ENCODE assay signal across 10 cellular contexts in genomic region chr19:14138576-14139265, GRCh38. TPM values are rescaled to one million over a fixed set of nuclear protein-coding genes. Genes with fewer than 3 reads are reported as not detected.
DNase-seq lines count a peak whose midpoint lies in the region; ATAC-seq lines count a peak whose summit lies in the region.
"Had no signal": no experiment of that assay in that cellular context is flagged by ENCODE, and none has a peak within 500 bp of the region (broad histone marks: within the 10 kb centered on the region; RNA-seq: fewer than 3 reads in every experiment).

No MANE protein-coding gene starts in this region.

- H3K36me3 Mint-ChIP-seq in activated CD4-positive, alpha-beta T cell treated with anti-CD3 and anti-CD28 coated beads, Interleukin-2, amount 10 ng/mL, durations not matched to agents 7 days and 5 days (ENCODE audit: low read depth), result peaks cover 21% of the 10 kb centered on the region
- peaks cover 15% of the 10 kb centered on the region for H3K36me3 Mint-ChIP-seq in activated naive CD8-positive, alpha-beta T cell treated with anti-CD3 and anti-CD28 coated beads, Interleukin-2, amount 10 ng/mL, durations not matched to agents 7 days and 5 days
- H3K36me3 Mint-ChIP-seq in immature natural killer cell, result peaks cover 0 to 4% (median 0%) of the 10 kb centered on the region in 3 donors

- H3K9ac ChIP-seq in subcutaneous abdominal adipose tissue (ENCODE audit: low read length in 5 of 5), result peak overlapping the region in 3 of 5 donors; percentile 8 to 73 (median 47)

- H3K27ac ChIP-seq in subcutaneous abdominal adipose tissue (ENCODE audit: low read depth, low read length), result peak overlapping the region; percentile 97

- no peak for DNase-seq in activated CD4-positive, alpha-beta T cell treated with anti-CD3 and anti-CD28 coated beads, Interleukin-2, amount 10 ng/mL, durations not matched to agents 7 days and 5 days
- DNase-seq in activated CD4-positive, alpha-beta T cell treated with anti-CD3 and anti-CD28 coated beads for 1 hour, result no peak
- no peak for DNase-seq in activated naive CD8-positive, alpha-beta T cell treated with anti-CD3 and anti-CD28 coated beads, Interleukin-2, amount 10 ng/mL, durations not matched to agents 7 days and 5 days
- no peak for DNase-seq in immature natural killer cell
- DNase-seq: effector memory CD4-positive, alpha-beta T cell had no signal

- H3K27me3 ChIP-seq in subcutaneous abdominal adipose tissue (ENCODE audit: control insufficient read depth in 5 of 5, insufficient read depth in 4 of 5, low read length in 5 of 5), result no peaks in the 10 kb centered on the region

- POLR2A ChIA-PET in activated CD4-positive, alpha-beta T cell treated with anti-CD3 and anti-CD28 coated beads, Interleukin-2, amount 10 ng/mL, durations not matched to agents 7 days and 5 days (lab: Charles Lee), result no interaction called here
- POLR2A ChIA-PET in activated naive CD8-positive, alpha-beta T cell treated with anti-CD3 and anti-CD28 coated beads, Interleukin-2, amount 10 ng/mL, durations not matched to agents 7 days and 5 days (lab: Charles Lee), result interaction anchor here (1.5 kb wide), 1 partner anchor 11 kb away, joined by 6 read pairs; no protein-coding TSS in a partner anchor

- no peaks in the 10 kb centered on the region for H3K9me3 ChIP-seq in subcutaneous abdominal adipose tissue (ENCODE audit: control insufficient read depth in 5 of 5, low read length in 5 of 5)

- no peaks in the 10 kb centered on the region for H3K27me3 Mint-ChIP-seq in activated CD4-positive, alpha-beta T cell treated with anti-CD3 and anti-CD28 coated beads, Interleukin-2, amount 10 ng/mL, durations not matched to agents 7 days and 5 days
- no peaks in the 10 kb centered on the region for H3K27me3 Mint-ChIP-seq in activated naive CD8-positive, alpha-beta T cell treated with anti-CD3 and anti-CD28 coated beads, Interleukin-2, amount 10 ng/mL, durations not matched to agents 7 days and 5 days
- H3K27me3 Mint-ChIP-seq in immature natural killer cell (ENCODE audit: low read depth in 3 of 3), result peaks cover 2 to 13% (median 4%) of the 10 kb centered on the region in 3 donors

- H3K4me1 ChIP-seq in subcutaneous abdominal adipose tissue (ENCODE audit: control insufficient read depth in 5 of 5, insufficient read depth in 5 of 5, low read length in 5 of 5), result peaks cover 0 to 40% (median 27%) of the 10 kb centered on the region in 5 donors

- ATAC-seq in activated naive CD8-positive, alpha-beta T cell treated with anti-CD3 and anti-CD28 coated beads, Interleukin-2, amount 10 ng/mL, durations not matched to agents 7 days and 5 days (ENCODE audit: low read depth), result no peak
- ATAC-seq in GM21529 (IDR thresholded peaks at IDR 0.05; ENCODE audit: unreplicated experiment), result no peak
- no peak for ATAC-seq in GM18861 (IDR thresholded peaks at IDR 0.05; ENCODE audit: unreplicated experiment)
- no peak for ATAC-seq in GM18909 (IDR thresholded peaks at IDR 0.05; ENCODE audit: poor library complexity, unreplicated experiment)

- peak overlapping the region; percentile 36 for H3K27ac Mint-ChIP-seq in activated CD4-positive, alpha-beta T cell treated with anti-CD3 and anti-CD28 coated beads, Interleukin-2, amount 10 ng/mL, durations not matched to agents 7 days and 5 days
- H3K27ac Mint-ChIP-seq in activated naive CD8-positive, alpha-beta T cell treated with anti-CD3 and anti-CD28 coated beads, Interleukin-2, amount 10 ng/mL, durations not matched to agents 7 days and 5 days, result peak overlapping the region; percentile 61
- peak overlapping the region; percentile 14 to 89 (median 71) for H3K27ac Mint-ChIP-seq in immature natural killer cell

- H3K4me3 ChIP-seq in subcutaneous abdominal adipose tissue (ENCODE audit: low read depth in 1 of 5, low read length in 5 of 5), result no peak overlapping the region

- peaks cover 46% of the 10 kb centered on the region for H3K4me1 Mint-ChIP-seq in activated CD4-positive, alpha-beta T cell treated with anti-CD3 and anti-CD28 coated beads, Interleukin-2, amount 10 ng/mL, durations not matched to agents 7 days and 5 days
- H3K4me1 Mint-ChIP-seq in activated naive CD8-positive, alpha-beta T cell treated with anti-CD3 and anti-CD28 coated beads, Interleukin-2, amount 10 ng/mL, durations not matched to agents 7 days and 5 days, result peaks cover 30% of the 10 kb centered on the region
- peaks cover 24 to 36% of the 10 kb centered on the region in 2 donors for H3K4me1 Mint-ChIP-seq in immature natural killer cell

- CTCF ChIA-PET in activated CD4-positive, alpha-beta T cell treated with anti-CD3 and anti-CD28 coated beads, Interleukin-2, amount 10 ng/mL, durations not matched to agents 7 days and 5 days (lab: Charles Lee), result interaction anchor here (0.6 to 1.8 kb wide), 5 partner anchors 9 to 466 kb away, joined by 3 to 6 read pairs (median 3); no protein-coding TSS in a partner anchor

- no peaks in the 10 kb centered on the region for H3K36me3 ChIP-seq in subcutaneous abdominal adipose tissue (ENCODE audit: control insufficient read depth in 5 of 5, insufficient read depth in 5 of 5, low read length in 5 of 5)

- no peaks in the 10 kb centered on the region for H3K9me3 Mint-ChIP-seq in activated CD4-positive, alpha-beta T cell treated with anti-CD3 and anti-CD28 coated beads, Interleukin-2, amount 10 ng/mL, durations not matched to agents 7 days and 5 days
- no peaks in the 10 kb centered on the region for H3K9me3 Mint-ChIP-seq in activated naive CD8-positive, alpha-beta T cell treated with anti-CD3 and anti-CD28 coated beads, Interleukin-2, amount 10 ng/mL, durations not matched to agents 7 days and 5 days
- no peaks in the 10 kb centered on the region for H3K9me3 Mint-ChIP-seq in immature natural killer cell

- peak overlapping the region; percentile 44 for H3K4me3 Mint-ChIP-seq in activated CD4-positive, alpha-beta T cell treated with anti-CD3 and anti-CD28 coated beads, Interleukin-2, amount 10 ng/mL, durations not matched to agents 7 days and 5 days
- H3K4me3 Mint-ChIP-seq in activated naive CD8-positive, alpha-beta T cell treated with anti-CD3 and anti-CD28 coated beads, Interleukin-2, amount 10 ng/mL, durations not matched to agents 7 days and 5 days, result peak overlapping the region; percentile 67
- H3K4me3 Mint-ChIP-seq in immature natural killer cell, result peak overlapping the region; percentile 59 to 85 (median 75)

RNA-seq across cellular contexts. Expression of gene ASF1B, which starts 2.3 kb away (rescaled TPM):
- 100 to 1,000 TPM; 119 to 131 TPM for total RNA-seq in activated CD4-positive, alpha-beta T cell treated with anti-CD3 and anti-CD28 coated beads, Interleukin-2, amount 10 ng/mL, durations not matched to agents 7 days and 5 days
- total RNA-seq in activated naive CD8-positive, alpha-beta T cell treated with anti-CD3 and anti-CD28 coated beads, Interleukin-2, amount 10 ng/mL, durations not matched to agents 7 days and 5 days, result 10 to 100 TPM; 75.3 to 82.4 TPM
- 10 to 100 TPM in 1 of 3 donors, 1 to 10 TPM in 2; 7.0 to 11.8 (median 9.7) TPM for polyA plus RNA-seq in immature natural killer cell

RNA-seq across cellular contexts. Expression of gene PRKACA, which starts 21.2 kb away (rescaled TPM):
- total RNA-seq in activated CD4-positive, alpha-beta T cell treated with anti-CD3 and anti-CD28 coated beads, Interleukin-2, amount 10 ng/mL, durations not matched to agents 7 days and 5 days, result 10 to 100 TPM; 50.6 to 56.8 TPM
- 10 to 100 TPM; 64.1 to 66.9 TPM for total RNA-seq in activated naive CD8-positive, alpha-beta T cell treated with anti-CD3 and anti-CD28 coated beads, Interleukin-2, amount 10 ng/mL, durations not matched to agents 7 days and 5 days
- polyA plus RNA-seq in immature natural killer cell, result 1 to 10 TPM in 2 of 3 donors, under 1 TPM in 1; 0.64 to 1.7 (median 1.4) TPM

RNA-seq across cellular contexts. Expression of gene SAMD1, which starts 48.2 kb away (rescaled TPM):
- total RNA-seq in activated CD4-positive, alpha-beta T cell treated with anti-CD3 and anti-CD28 coated beads, Interleukin-2, amount 10 ng/mL, durations not matched to agents 7 days and 5 days, result 10 to 100 TPM; 80.7 to 84.5 TPM
- total RNA-seq in activated naive CD8-positive, alpha-beta T cell treated with anti-CD3 and anti-CD28 coated beads, Interleukin-2, amount 10 ng/mL, durations not matched to agents 7 days and 5 days, result 10 to 100 TPM; 58.3 to 65.6 TPM
- 1 to 10 TPM in 2 of 3 donors, not detected in 1; 1.6 to 3.1 TPM for polyA plus RNA-seq in immature natural killer cell

RNA-seq across cellular contexts. Expression of gene C19orf67, which starts 53.1 kb away (rescaled TPM):
- total RNA-seq in activated CD4-positive, alpha-beta T cell treated with anti-CD3 and anti-CD28 coated beads, Interleukin-2, amount 10 ng/mL, durations not matched to agents 7 days and 5 days, result not detected
- total RNA-seq in activated naive CD8-positive, alpha-beta T cell treated with anti-CD3 and anti-CD28 coated beads, Interleukin-2, amount 10 ng/mL, durations not matched to agents 7 days and 5 days, result not detected
- polyA plus RNA-seq in immature natural killer cell, result not detected
- total RNA-seq: posterior vena cava had no signal
